Comparison of ENCODE assay signal across 7 cellular contexts in genomic region chr4:133147365-133147821, GRCh38. TPM values are rescaled to one million over a fixed set of nuclear protein-coding genes. Genes with fewer than 3 reads are reported as not detected.
DNase-seq lines count a peak whose midpoint lies in the region; ATAC-seq and TF ChIP-seq lines count a peak whose summit lies in the region.

No MANE protein-coding gene starts in this region.

- H3K9me3 ChIP-seq in iPS-20b (ENCODE audit: insufficient read depth, low read depth, low read length), result no peaks in the 10 kb centered on the region; the same call in 1 of the 2 replicates

- H3K4me3 Mint-ChIP-seq in HFFc6, result peak overlapping the region; percentile 95

- H3K9ac ChIP-seq in iPS-20b (ENCODE audit: low read depth, low read length), result peak overlapping the region; percentile 52; the same call in 1 of the 2 replicates

- H3K4me3 ChIP-seq in WI38 (ENCODE audit: low read depth, low read length), result peak overlapping the region; percentile 27
- peak overlapping the region; percentile 80 for H3K4me3 ChIP-seq in iPS-20b (ENCODE audit: low read length)

- H3K4me1 ChIP-seq in iPS-20b (ENCODE audit: insufficient read depth, low read length), result peaks cover 23% of the 10 kb centered on the region; the same call in 1 of the 2 replicates

- TF ChIP-seq CTCF in HFFc6 (IDR thresholded peaks at IDR 0.05) (no peak), WI38 (IDR thresholded peaks at IDR 0.05; ENCODE audit: low read depth, low read length) (no peak)

- DNase-seq in HFFc6, result no peak
- peak in 15 of 49 donors; percentile 1 to 61 (median 17) for DNase-seq in substantia nigra (lab: John Stamatoyannopoulos, UW)
- no peak for DNase-seq in activated effector memory CD4-positive, alpha-beta T cell treated with Interleukin-2 at 50 U/mL for 16 hours

- H3K36me3 ChIP-seq in iPS-20b (ENCODE audit: insufficient read depth, low read depth, low read length), result no peaks in the 10 kb centered on the region

- no peak overlapping the region for H3K27ac ChIP-seq in iPS-20b (ENCODE audit: low read length)
- peak overlapping the region; percentile 95 for H3K27ac ChIP-seq in substantia nigra (ENCODE audit: low read depth, low read length, poor library complexity, severe bottlenecking)

- no peaks in the 10 kb centered on the region for H3K9me3 Mint-ChIP-seq in HFFc6

- no peak for TF ChIP-seq POLR2A in GM18505 (IDR thresholded peaks at IDR 0.05; ENCODE audit: borderline replicate concordance, extremely low read depth, insufficient read depth, insufficient read length)

- peaks cover 13% of the 10 kb centered on the region for H3K27me3 Mint-ChIP-seq in HFFc6 (ENCODE audit: insufficient read depth)

- H3K27me3 ChIP-seq in iPS-20b (ENCODE audit: insufficient read depth, low read length), result peaks cover 75% of the 10 kb centered on the region

- ATAC-seq in GM18505 (IDR thresholded peaks at IDR 0.05; ENCODE audit: unreplicated experiment) (no peak), HG03135 (IDR thresholded peaks at IDR 0.05; ENCODE audit: unreplicated experiment) (no peak)

- H3K36me3 Mint-ChIP-seq in HFFc6 (ENCODE audit: low read depth), result no peaks in the 10 kb centered on the region; the same call in 1 of the 2 replicates

- peaks cover 42% of the 10 kb centered on the region for H3K4me1 Mint-ChIP-seq in HFFc6 (ENCODE audit: low read depth)

- peak overlapping the region; percentile 59; the same call in 1 of the 2 replicates for H3K27ac Mint-ChIP-seq in HFFc6

RNA-seq across cellular contexts. Expression of gene PCDH10, which starts 1.7 kb away (rescaled TPM):
- total RNA-seq in HFFc6 (2021; fragmentation: NEBNext Ultra II Directional; extraction: Animal tissue kit (Norgen Biotek cat#: 25700)), result 100 to 1,000 TPM in 1 of 6 experiments, 10 to 100 TPM in 5; 25.2 to 151 (median 26.8) TPM
